ENCODE assay signal across 1 cellular context in genomic region chrX:41634284-41634683, GRCh38.
TF ChIP-seq lines count a peak whose summit lies in the region.

No MANE protein-coding gene starts in this region.

TF ChIP-seq in IMR-90, 13 proteins besides CTCF, POLR2A, EP300 and RAD21 (continued from another document):
- no peak for TF ChIP-seq USF2 (IDR thresholded peaks at IDR 0.05; ENCODE audit: low read depth, low read length)
- no peak for TF ChIP-seq CEBPB (IDR thresholded peaks at IDR 0.05; ENCODE audit: low read depth, low read length)
- no peak for TF ChIP-seq FOS (IDR thresholded peaks at IDR 0.05; ENCODE audit: low read depth, low read length)
